ENCODE assay signal across 21 cellular contexts in the genomic region with DNA sequence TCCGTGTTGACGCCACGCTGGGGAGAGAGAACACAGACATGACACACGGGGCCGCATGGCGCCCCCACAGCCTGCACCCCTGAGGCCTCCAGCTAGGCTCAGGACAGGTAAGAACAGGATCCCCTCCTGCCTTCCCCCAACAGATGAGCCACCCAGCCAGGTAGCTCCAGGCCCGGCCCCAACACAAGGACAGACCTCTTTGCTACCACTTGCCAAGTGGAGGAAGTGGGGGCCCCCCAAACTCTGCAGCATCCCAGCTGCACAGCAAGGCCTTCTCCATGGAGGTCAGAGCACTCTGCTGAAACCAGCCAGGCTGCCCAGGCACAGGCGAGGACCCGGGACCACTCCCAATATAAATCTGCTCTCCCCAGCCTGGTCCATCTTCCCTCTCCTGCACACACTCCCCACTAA.
"Had no signal": no experiment of that assay in that cellular context is flagged by ENCODE, and none has a peak within 500 bp of the region (broad histone marks: within the 10 kb centered on the region; RNA-seq: fewer than 3 reads in every experiment).

No MANE protein-coding gene starts in this region.

- H3K4me3 ChIP-seq: adrenal gland, colonic mucosa, dorsolateral prefrontal cortex, hepatocyte, pancreas, stomach, transverse colon, vagina had no signal

- ATAC-seq: activated CD8-positive, alpha-beta T cell treated with anti-CD3 and anti-CD28 coated beads, Interleukin-2, amount 10 ng/mL, durations not matched to agents 7 days and 5 days; activated naive CD4-positive, alpha-beta T cell treated with anti-CD3 and anti-CD28 coated beads, Interleukin-2, amount 50 U/mL, for 72 hours; effector memory CD8-positive, alpha-beta T cell; esophagus mucosa; pancreas had no signal

- H2AFZ ChIP-seq: hepatocyte had no signal

- H3K36me3 ChIP-seq: adrenal gland, colonic mucosa, pancreas, transverse colon, vagina, WERI-Rb-1 had no signal

- H3K27ac ChIP-seq: adrenal gland, colonic mucosa, dorsolateral prefrontal cortex, hepatocyte, pancreas, stomach, transverse colon, vagina, WERI-Rb-1 had no signal

- H3K9me3 ChIP-seq: adrenal gland, colonic mucosa, pancreas, stomach, transverse colon, vagina had no signal

- DNase-seq: activated CD4-positive, alpha-beta T cell treated with anti-CD3 and anti-CD28 coated beads, Interleukin-2, amount 10 ng/mL, durations not matched to agents 7 days and 5 days; activated CD8-positive, alpha-beta T cell treated with anti-CD3 and anti-CD28 coated beads, Interleukin-2, amount 10 ng/mL, durations not matched to agents 7 days and 5 days; adrenal gland; colonic mucosa; effector memory CD8-positive, alpha-beta T cell; foreskin melanocyte; mesenchymal stem cell; stimulated activated CD4-positive, alpha-beta T cell treated with anti-CD3 and anti-CD28 coated beads, Interleukin-12 subunit alpha, Interleukin-12 subunit beta, amount 100 ng/mL, for 4 hours; stimulated activated CD4-positive, alpha-beta T cell treated with anti-CD3 and anti-CD28 coated beads, Interleukin-4, amount 100 ng/mL, for 4 hours; stomach; transverse colon; WERI-Rb-1 had no signal

- H3K4me1 ChIP-seq: adrenal gland, colonic mucosa, pancreas, stomach, transverse colon, vagina had no signal

- H3K27me3 ChIP-seq: adrenal gland, colonic mucosa, dorsolateral prefrontal cortex, hepatocyte, pancreas, stomach, transverse colon, vagina had no signal

- H3K79me2 ChIP-seq: hepatocyte had no signal

- H3K4me2 ChIP-seq: hepatocyte had no signal

- FAIRE-seq: astrocyte, endothelial cell of umbilical vein, pancreas, TTC549 had no signal
